Comparison of ENCODE assay signal across 1 cellular context in genomic region chr17:38798614-38799500, GRCh38.
A peak's percentile ranks its signal among the peaks of the same experiment; 100 is the strongest.
TF ChIP-seq lines count a peak whose summit lies in the region.

No MANE protein-coding gene starts in this region.

TF ChIP-seq in K562, 482 proteins besides CTCF, POLR2A, EP300 and RAD21 (continued from another document and continues in another):
- TF ChIP-seq ATF4 (CRISPR knock-in tag; IDR thresholded peaks at IDR 0.05), result no peak
- TF ChIP-seq STAT5B (CRISPR knock-in tag; IDR thresholded peaks at IDR 0.05), result no peak
- TF ChIP-seq NFE2L1 (tag; IDR thresholded peaks at IDR 0.05; ENCODE audit: borderline replicate concordance, low read depth), result no peak
- no peak; the same call in none of the 2 replicates for TF ChIP-seq ARID4B (CRISPR knock-in tag; IDR thresholded peaks at IDR 0.05)
- TF ChIP-seq MECOM (CRISPR knock-in tag; IDR thresholded peaks at IDR 0.05), result no peak
- no peak for TF ChIP-seq KDM2B (CRISPR knock-in tag; IDR thresholded peaks at IDR 0.05)
- TF ChIP-seq ZBTB40 (IDR thresholded peaks at IDR 0.05), result peak; percentile 48; the same call in 1 of the 2 replicates
- no peak for TF ChIP-seq ZBTB40 (CRISPR knock-in tag; IDR thresholded peaks at IDR 0.05)
- no peak for TF ChIP-seq ZNF444 (CRISPR knock-in tag; IDR thresholded peaks at IDR 0.05)
- TF ChIP-seq TCFL5 (CRISPR knock-in tag; conservative IDR thresholded peaks at IDR 0.05), result no peak
- TF ChIP-seq ZNF212 (CRISPR knock-in tag; IDR thresholded peaks at IDR 0.05), result no peak
- TF ChIP-seq SRF (CRISPR knock-in tag; IDR thresholded peaks at IDR 0.05), result no peak
- no peak for TF ChIP-seq E2F1 (CRISPR knock-in tag; IDR thresholded peaks at IDR 0.05)
- TF ChIP-seq CREBBP (IDR thresholded peaks at IDR 0.05; ENCODE audit: low read depth, low read length), result no peak
- TF ChIP-seq RUNX1 (IDR thresholded peaks at IDR 0.05; ENCODE audit: low read depth), result no peak; the same call in 1 of the 2 replicates
- no peak for TF ChIP-seq POLR2H (tag; IDR thresholded peaks at IDR 0.05; ENCODE audit: low read depth)
- 0 out of 4 replicates have a peak, but pooled peaks of 1 of the 2 experiments have one; percentile 47 for TF ChIP-seq KDM4B (IDR thresholded peaks at IDR 0.05; ENCODE audit: borderline replicate concordance in 2 of 2, low read depth in 1 of 2)
- TF ChIP-seq CXXC5 (CRISPR knock-in tag; IDR thresholded peaks at IDR 0.05), result no peak
- no peak for TF ChIP-seq E2F5 (CRISPR knock-in tag; IDR thresholded peaks at IDR 0.05)
- TF ChIP-seq TAL1 (IDR thresholded peaks at IDR 0.05), result no peak
- TF ChIP-seq RBFOX2 (IDR thresholded peaks at IDR 0.05; ENCODE audit: low read depth, low read length), result no peak
- TF ChIP-seq ZNF445 (CRISPR knock-in tag; IDR thresholded peaks at IDR 0.05; ENCODE audit: low read depth), result no peak
- no peak for TF ChIP-seq SP1 (CRISPR knock-in tag; IDR thresholded peaks at IDR 0.05)
- TF ChIP-seq KHSRP (IDR thresholded peaks at IDR 0.05), result no peak
- TF ChIP-seq THRAP3 (IDR thresholded peaks at IDR 0.05; ENCODE audit: borderline replicate concordance), result no peak
- TF ChIP-seq GABPB1 (CRISPR knock-in tag; IDR thresholded peaks at IDR 0.05), result no peak
- TF ChIP-seq PRDM10 (IDR thresholded peaks at IDR 0.05; ENCODE audit: partially characterized antibody), result peak; percentile 98
- TF ChIP-seq GTF3C2 (IDR thresholded peaks at IDR 0.05; ENCODE audit: borderline replicate concordance, extremely low read depth, insufficient read length), result no peak
- no peak for TF ChIP-seq MLX (CRISPR knock-in tag; conservative IDR thresholded peaks at IDR 0.05)
- TF ChIP-seq PTBP1 (IDR thresholded peaks at IDR 0.05; ENCODE audit: low read depth, low read length), result no peak
- no peak for TF ChIP-seq ADNP (tag; IDR thresholded peaks at IDR 0.05)
- TF ChIP-seq NCOA6 (IDR thresholded peaks at IDR 0.05), result no peak
- TF ChIP-seq ZNF780A (CRISPR knock-in tag; IDR thresholded peaks at IDR 0.05), result no peak
